Comparison of ENCODE assay signal across 1 cellular context in genomic region chr7:19020062-19020461, GRCh38.
TF ChIP-seq lines count a peak whose summit lies in the region.

No MANE protein-coding gene starts in this region.

TF ChIP-seq in SK-N-SH treated with all-trans-retinoic acid at 6 μM for 48 hours, 23 proteins besides CTCF, POLR2A, EP300 and RAD21 (continued from another document):
- TF ChIP-seq PATZ1 (CRISPR knock-in tag; IDR thresholded peaks at IDR 0.05; ENCODE audit: borderline replicate concordance), result no peak
